ENCODE assay signal across 19 cellular contexts in the genomic region with DNA sequence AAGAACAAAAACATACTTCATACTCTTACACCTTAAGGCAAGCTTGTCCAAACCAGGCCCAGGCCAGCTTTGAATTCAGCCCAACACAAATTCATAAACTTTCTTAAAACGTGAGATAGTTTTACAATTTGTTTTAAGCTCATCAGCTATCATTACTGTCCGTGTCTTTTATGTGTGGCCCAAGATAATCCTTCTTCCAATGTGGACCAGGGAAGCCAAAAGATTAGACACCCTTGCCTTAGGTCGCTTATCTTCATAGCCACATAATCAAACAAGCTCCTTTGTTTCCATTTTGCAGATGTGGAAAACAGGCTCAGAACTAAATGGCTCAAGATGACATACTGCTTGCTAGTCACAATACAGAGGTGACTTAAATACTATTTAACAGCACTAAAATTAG. TPM values are rescaled to one million over a fixed set of nuclear protein-coding genes. Genes with fewer than 3 reads are reported as not detected.
"Had no signal": no experiment of that assay in that cellular context is flagged by ENCODE, and none has a peak within 500 bp of the region (broad histone marks: within the 10 kb centered on the region; RNA-seq: fewer than 3 reads in every experiment).

No MANE protein-coding gene starts in this region.

- H3K4me3 ChIP-seq: left ventricle myocardium inferior, ovary, stomach, testis had no signal

- H3K27ac Mint-ChIP-seq: activated CD4-positive, alpha-beta T cell treated with anti-CD3 and anti-CD28 coated beads, Interleukin-2, amount 10 ng/mL, durations not matched to agents 24 days and 14 days; activated CD8-positive, alpha-beta T cell treated with anti-CD3 and anti-CD28 coated beads for 36 hours; activated naive CD4-positive, alpha-beta T cell treated with anti-CD3 and anti-CD28 coated beads for 36 hours; brain; stimulated activated effector memory CD8-positive, alpha-beta T cell treated with anti-CD3 and anti-CD28 coated beads, Interleukin-12 subunit alpha, Interleukin-12 subunit beta, amount 100 ng/mL, for 72 hours had no signal

- H3K27me3 ChIP-seq: ovary, testis had no signal

- DNase-seq: activated CD4-positive, alpha-beta T cell treated with anti-CD3 and anti-CD28 coated beads, Interleukin-2, amount 10 ng/mL, durations not matched to agents 24 days and 14 days; activated CD8-positive, alpha-beta T cell treated with anti-CD3 and anti-CD28 coated beads for 36 hours; activated naive CD4-positive, alpha-beta T cell treated with anti-CD3 and anti-CD28 coated beads for 36 hours; activated T-cell treated with anti-CD3 and anti-CD28 coated beads, Interleukin-2, amount 50 U/mL, for 4 hours; caudate nucleus; foreskin melanocyte; glutamatergic neuron; hypothalamus; left ventricle myocardium inferior; mammary epithelial cell; ovary; stimulated activated CD4-positive, alpha-beta T cell treated with anti-CD3 and anti-CD28 coated beads, Interleukin-4, amount 100 ng/mL, for 24 hours; stomach; T-helper 9 cell; testis had no signal

- H3K36me3 ChIP-seq: left ventricle myocardium inferior, ovary, stomach had no signal

- H3K36me3 Mint-ChIP-seq: brain; stimulated activated effector memory CD8-positive, alpha-beta T cell treated with anti-CD3 and anti-CD28 coated beads, Interleukin-12 subunit alpha, Interleukin-12 subunit beta, amount 100 ng/mL, for 72 hours had no signal

- H3K27ac ChIP-seq: left ventricle myocardium inferior, ovary, stomach had no signal

- ATAC-seq: activated CD8-positive, alpha-beta T cell treated with anti-CD3 and anti-CD28 coated beads for 36 hours; activated T-cell treated with anti-CD3 and anti-CD28 coated beads, Interleukin-2, amount 50 U/mL, for 4 hours; sciatic nerve; stimulated activated effector memory CD8-positive, alpha-beta T cell treated with anti-CD3 and anti-CD28 coated beads, Interleukin-12 subunit alpha, Interleukin-12 subunit beta, amount 100 ng/mL, for 72 hours had no signal

- H3K4me3 Mint-ChIP-seq: activated CD4-positive, alpha-beta T cell treated with anti-CD3 and anti-CD28 coated beads, Interleukin-2, amount 10 ng/mL, durations not matched to agents 24 days and 14 days; activated CD8-positive, alpha-beta T cell treated with anti-CD3 and anti-CD28 coated beads for 36 hours; activated naive CD4-positive, alpha-beta T cell treated with anti-CD3 and anti-CD28 coated beads for 36 hours; activated T-cell treated with anti-CD3 and anti-CD28 coated beads, Interleukin-2, amount 50 U/mL, for 4 hours; stimulated activated effector memory CD8-positive, alpha-beta T cell treated with anti-CD3 and anti-CD28 coated beads, Interleukin-12 subunit alpha, Interleukin-12 subunit beta, amount 100 ng/mL, for 72 hours had no signal

- H3K9me3 ChIP-seq: left ventricle myocardium inferior, ovary, stomach, testis had no signal

- H3K9me3 Mint-ChIP-seq: activated CD4-positive, alpha-beta T cell treated with anti-CD3 and anti-CD28 coated beads, Interleukin-2, amount 10 ng/mL, durations not matched to agents 24 days and 14 days; activated CD8-positive, alpha-beta T cell treated with anti-CD3 and anti-CD28 coated beads for 36 hours; activated naive CD4-positive, alpha-beta T cell treated with anti-CD3 and anti-CD28 coated beads for 36 hours; activated T-cell treated with anti-CD3 and anti-CD28 coated beads, Interleukin-2, amount 50 U/mL, for 4 hours; brain; stimulated activated effector memory CD8-positive, alpha-beta T cell treated with anti-CD3 and anti-CD28 coated beads, Interleukin-12 subunit alpha, Interleukin-12 subunit beta, amount 100 ng/mL, for 72 hours had no signal

RNA-seq across cellular contexts. Expression of gene SALL4, which starts 6.0 kb away (rescaled TPM):
- total RNA-seq: activated naive CD4-positive, alpha-beta T cell treated with anti-CD3 and anti-CD28 coated beads for 36 hours; mononuclear cell had no signal
- polyA plus RNA-seq: mammary epithelial cell had no signal
